In the genomic region with DNA sequence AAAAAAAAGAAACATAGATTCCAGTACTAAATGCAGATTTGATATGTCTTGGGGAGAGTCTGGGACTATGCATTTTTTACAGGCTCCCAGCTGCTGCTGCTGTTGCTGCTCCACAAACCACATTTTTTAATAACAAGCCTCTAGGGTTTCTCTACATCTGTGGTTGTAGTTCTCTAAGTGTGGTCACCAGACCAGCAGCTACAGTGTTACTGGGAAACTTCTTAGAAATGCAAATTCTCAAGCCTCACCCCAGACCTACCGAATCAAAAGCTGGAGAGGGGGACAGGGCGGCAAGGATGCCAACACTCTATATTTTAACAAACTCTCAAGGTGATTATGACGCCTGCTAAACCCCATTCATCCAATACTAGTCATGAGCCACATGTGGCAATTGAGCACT, we compare ENCODE assay signal across 8 cellular contexts.
DNase-seq lines count a peak whose midpoint lies in the region; ATAC-seq and TF ChIP-seq lines count a peak whose summit lies in the region.

No MANE protein-coding gene starts in this region.

- peaks cover 75% of the 10 kb centered on the region for H3K4me1 Mint-ChIP-seq in activated naive CD8-positive, alpha-beta T cell treated with anti-CD3 and anti-CD28 coated beads, Interleukin-2, amount 10 ng/mL, durations not matched to agents 7 days and 5 days
- H3K4me1 Mint-ChIP-seq in endothelial cell (ENCODE audit: unreplicated experiment): no peaks in the 10 kb centered on the region

- no peak for TF ChIP-seq CTCF in endothelial cell (IDR thresholded peaks at IDR 0.05; ENCODE audit: unreplicated experiment)

- POLR2A ChIA-PET in activated naive CD8-positive, alpha-beta T cell treated with anti-CD3 and anti-CD28 coated beads, Interleukin-2, amount 10 ng/mL, durations not matched to agents 7 days and 5 days (lab: Charles Lee): interaction anchor here (1.1 to 4.0 kb wide), 4 partner anchors 22 to 306 kb away, joined by 3 to 43 read pairs (median 7); no protein-coding TSS in a partner anchor

- DNase-seq in EL (peak; percentile 46), T1000 (lab: John Stamatoyannopoulos, UW) (no peak), endothelial cell (ENCODE audit: low spot score) (no peak), D341Med (ENCODE audit: low spot score) (no peak), GDM1 (lab: John Stamatoyannopoulos, UW) (no peak)
- DNase-seq in activated naive CD8-positive, alpha-beta T cell treated with anti-CD3 and anti-CD28 coated beads, Interleukin-2, amount 10 ng/mL, durations not matched to agents 7 days and 5 days: peak; percentile 36

- H3K27me3 Mint-ChIP-seq in activated naive CD8-positive, alpha-beta T cell treated with anti-CD3 and anti-CD28 coated beads, Interleukin-2, amount 10 ng/mL, durations not matched to agents 7 days and 5 days: no peaks in the 10 kb centered on the region
- H3K27me3 Mint-ChIP-seq in endothelial cell (ENCODE audit: unreplicated experiment): no peaks in the 10 kb centered on the region

- H3K27ac Mint-ChIP-seq in activated naive CD8-positive, alpha-beta T cell treated with anti-CD3 and anti-CD28 coated beads, Interleukin-2, amount 10 ng/mL, durations not matched to agents 7 days and 5 days: peak overlapping the region; percentile 86
- H3K27ac Mint-ChIP-seq in endothelial cell (ENCODE audit: unreplicated experiment): no peak overlapping the region

- ATAC-seq in GM21423 (IDR thresholded peaks at IDR 0.05; ENCODE audit: unreplicated experiment): peak; percentile 82
- ATAC-seq in HG03571 (IDR thresholded peaks at IDR 0.05; ENCODE audit: unreplicated experiment): peak; percentile 79
- peak; percentile 71 for ATAC-seq in activated naive CD8-positive, alpha-beta T cell treated with anti-CD3 and anti-CD28 coated beads, Interleukin-2, amount 10 ng/mL, durations not matched to agents 7 days and 5 days (ENCODE audit: low read depth)

- H3K4me3 Mint-ChIP-seq in activated naive CD8-positive, alpha-beta T cell treated with anti-CD3 and anti-CD28 coated beads, Interleukin-2, amount 10 ng/mL, durations not matched to agents 7 days and 5 days: peak overlapping the region; percentile 79
- H3K4me3 Mint-ChIP-seq in endothelial cell (ENCODE audit: unreplicated experiment): no peak overlapping the region

- H3K9me3 Mint-ChIP-seq in activated naive CD8-positive, alpha-beta T cell treated with anti-CD3 and anti-CD28 coated beads, Interleukin-2, amount 10 ng/mL, durations not matched to agents 7 days and 5 days: peaks cover 3% of the 10 kb centered on the region
- H3K9me3 Mint-ChIP-seq in endothelial cell (ENCODE audit: unreplicated experiment): no peaks in the 10 kb centered on the region

- H3K36me3 Mint-ChIP-seq in activated naive CD8-positive, alpha-beta T cell treated with anti-CD3 and anti-CD28 coated beads, Interleukin-2, amount 10 ng/mL, durations not matched to agents 7 days and 5 days: peaks cover 19% of the 10 kb centered on the region
- H3K36me3 Mint-ChIP-seq in endothelial cell (ENCODE audit: low read depth, unreplicated experiment): no peaks in the 10 kb centered on the region

Comparison
In these comparisons a context has a peak if more than half of its experiments do, and no peak if none do; other contexts are left out.
1. DNase-seq: peak in EL (single experiment) and activated naive CD8-positive, alpha-beta T cell treated with anti-CD3 and anti-CD28 coated beads, Interleukin-2, amount 10 ng/mL, durations not matched to agents 7 days and 5 days (single experiment); none in T1000 (single experiment), endothelial cell (single experiment), D341Med (single experiment) and GDM1 (single experiment).
2. Peak in every context shown above with its lines, with median percentiles within 50 percentile points of each other: ATAC-seq.